In the genomic region with DNA sequence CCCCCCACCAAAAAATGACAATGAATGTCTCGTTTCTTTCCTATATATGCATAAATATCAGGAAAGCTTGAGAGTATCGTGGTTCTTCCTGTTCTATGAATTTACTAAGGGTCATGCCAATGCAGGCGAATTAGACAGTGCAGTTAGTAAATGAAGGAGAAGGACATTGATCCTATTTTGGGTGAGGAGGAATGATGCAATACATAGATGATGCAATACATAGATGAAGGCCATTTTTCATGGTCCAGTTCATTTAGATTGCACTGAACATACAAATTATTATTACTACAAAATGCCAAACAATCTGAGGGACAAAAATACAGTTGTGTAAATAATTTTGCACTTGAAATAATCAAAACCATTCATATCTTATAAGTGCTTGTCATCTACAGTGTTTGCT, we compare ENCODE assay signal across 30 cellular contexts.
"Had no signal": no experiment of that assay in that cellular context is flagged by ENCODE, and none has a peak within 500 bp of the region (broad histone marks: within the 10 kb centered on the region; RNA-seq: fewer than 3 reads in every experiment).

No MANE protein-coding gene starts in this region.

- H3K4me3 ChIP-seq: colonic mucosa, Peyer's patch, SJSA1 had no signal

- ATAC-seq: activated T-helper 17 cell treated with anti-CD3 and anti-CD28 coated beads, Interleukin-2, amount 50 U/mL, for 72 hours; SK-N-SH treated with all-trans-retinoic acid at 6 μM for 48 hours had no signal

- H3K27ac Mint-ChIP-seq: activated CD4-positive, alpha-beta memory T cell treated with anti-CD3 and anti-CD28 coated beads for 36 hours; activated CD4-positive, alpha-beta T cell treated with anti-CD3 and anti-CD28 coated beads, Interleukin-2, amount 10 ng/mL, durations not matched to agents 7 days and 5 days; activated naive CD4-positive, alpha-beta T cell treated with anti-CD3 and anti-CD28 coated beads for 36 hours; activated naive CD8-positive, alpha-beta T cell; activated T-helper 17 cell treated with anti-CD3 and anti-CD28 coated beads, Interleukin-2, amount 50 U/mL, for 72 hours; T-helper 2 cell treated with Interferon-gamma antibody and Interleukin-4, amounts not matched to agents 5 μg/mL and 100 μg/mL, for 36 hours had no signal

- H3K27me3 ChIP-seq: colonic mucosa, Peyer's patch, SJSA1 had no signal

- DNase-seq: activated CD4-positive, alpha-beta memory T cell treated with anti-CD3 and anti-CD28 coated beads for 36 hours; activated CD4-positive, alpha-beta T cell treated with anti-CD3 and anti-CD28 coated beads, Interleukin-2, amount 10 ng/mL, durations not matched to agents 7 days and 5 days; activated CD4-positive, CD25-positive, alpha-beta regulatory T cell; activated CD8-positive, alpha-beta memory T cell treated with anti-CD3 and anti-CD28 coated beads for 24 hours; activated gamma-delta T cell; activated naive CD4-positive, alpha-beta T cell treated with anti-CD3 and anti-CD28 coated beads for 36 hours; activated T-cell treated with anti-CD3 and anti-CD28 coated beads, Interleukin-2, amount 50 U/mL, for 48 hours; anterior cingulate cortex; caudate nucleus; colonic mucosa; Karpas-422; MM.1S; NCI-H1092 treated with DMSO at 0.1 percent for 48 hours; NCI-H1417 treated with DMSO at 0.1 percent for 48 hours; NCI-H1694; NCI-H2029; NCI-H2107; NCI-H2171 treated with DMSO at 0.1 percent for 48 hours; NCI-H226; NCI-H526; NCI-H774; Peyer's patch; Right ventricle myocardium superior; SW 1271 had no signal

- H3K9me3 ChIP-seq: colonic mucosa, Peyer's patch, SJSA1 had no signal

- H3K27me3 Mint-ChIP-seq: activated CD4-positive, alpha-beta memory T cell treated with anti-CD3 and anti-CD28 coated beads for 36 hours; activated CD4-positive, alpha-beta T cell treated with anti-CD3 and anti-CD28 coated beads, Interleukin-2, amount 10 ng/mL, durations not matched to agents 7 days and 5 days; activated naive CD8-positive, alpha-beta T cell; activated T-helper 17 cell treated with anti-CD3 and anti-CD28 coated beads, Interleukin-2, amount 50 U/mL, for 72 hours had no signal

- H3K4me1 ChIP-seq: colonic mucosa, Peyer's patch had no signal

- H3K27ac ChIP-seq: colonic mucosa, Peyer's patch, RWPE1, SJSA1 had no signal

- H3K36me3 Mint-ChIP-seq: activated CD4-positive, alpha-beta memory T cell treated with anti-CD3 and anti-CD28 coated beads for 36 hours; activated naive CD8-positive, alpha-beta T cell had no signal

- H3K36me3 ChIP-seq: colonic mucosa, Peyer's patch, SJSA1 had no signal

- H3K4me1 Mint-ChIP-seq: activated CD4-positive, alpha-beta T cell treated with anti-CD3 and anti-CD28 coated beads, Interleukin-2, amount 10 ng/mL, durations not matched to agents 7 days and 5 days; activated T-helper 17 cell treated with anti-CD3 and anti-CD28 coated beads, Interleukin-2, amount 50 U/mL, for 72 hours had no signal

- H3K4me3 Mint-ChIP-seq: activated CD4-positive, alpha-beta memory T cell treated with anti-CD3 and anti-CD28 coated beads for 36 hours; activated CD4-positive, alpha-beta T cell treated with anti-CD3 and anti-CD28 coated beads, Interleukin-2, amount 10 ng/mL, durations not matched to agents 7 days and 5 days; activated naive CD4-positive, alpha-beta T cell treated with anti-CD3 and anti-CD28 coated beads for 36 hours; activated naive CD8-positive, alpha-beta T cell; activated T-helper 17 cell treated with anti-CD3 and anti-CD28 coated beads, Interleukin-2, amount 50 U/mL, for 72 hours; T-helper 2 cell treated with Interferon-gamma antibody and Interleukin-4, amounts not matched to agents 5 μg/mL and 100 μg/mL, for 36 hours had no signal
